20 cellular contexts compared by ENCODE assay signal in genomic region chr14:30125322-30125944, GRCh38.
"Had no signal": no experiment of that assay in that cellular context is flagged by ENCODE, and none has a peak within 500 bp of the region (broad histone marks: within the 10 kb centered on the region; RNA-seq: fewer than 3 reads in every experiment).

No MANE protein-coding gene starts in this region.

- H3K27me3 ChIP-seq: brain microvascular endothelial cell, esophagus squamous epithelium, left lung, neutrophil, tibial artery, uterus had no signal

- H3K4me1 Mint-ChIP-seq: activated CD4-positive, alpha-beta T cell treated with anti-CD3 and anti-CD28 coated beads, Interleukin-2, amount 10 ng/mL, durations not matched to agents 7 days and 5 days; naive thymus-derived CD8-positive, alpha-beta T cell had no signal

- H3K4me3 Mint-ChIP-seq: activated CD4-positive, alpha-beta T cell treated with anti-CD3 and anti-CD28 coated beads, Interleukin-2, amount 10 ng/mL, durations not matched to agents 7 days and 5 days; activated T-cell treated with anti-CD3 and anti-CD28 coated beads, Interleukin-2, amount 50 U/mL, for 72 hours; naive thymus-derived CD8-positive, alpha-beta T cell had no signal

- H3K27ac Mint-ChIP-seq: activated CD4-positive, alpha-beta T cell treated with anti-CD3 and anti-CD28 coated beads, Interleukin-2, amount 10 ng/mL, durations not matched to agents 7 days and 5 days; activated naive CD4-positive, alpha-beta T cell treated with anti-CD3 and anti-CD28 coated beads, Interleukin-2, amount 50 U/mL, for 72 hours; activated T-cell treated with anti-CD3 and anti-CD28 coated beads, Interleukin-2, amount 50 U/mL, for 72 hours; naive thymus-derived CD8-positive, alpha-beta T cell had no signal

- H3K27me3 Mint-ChIP-seq: activated CD4-positive, alpha-beta T cell treated with anti-CD3 and anti-CD28 coated beads, Interleukin-2, amount 10 ng/mL, durations not matched to agents 7 days and 5 days; naive thymus-derived CD8-positive, alpha-beta T cell had no signal

- H3K36me3 Mint-ChIP-seq: activated naive CD4-positive, alpha-beta T cell treated with anti-CD3 and anti-CD28 coated beads, Interleukin-2, amount 50 U/mL, for 72 hours; naive thymus-derived CD8-positive, alpha-beta T cell had no signal

- H3K9me3 ChIP-seq: esophagus squamous epithelium, left lung, neutrophil, tibial artery, uterus had no signal

- H3K4me1 ChIP-seq: esophagus squamous epithelium, left lung, tibial artery, uterus had no signal

- H3K4me3 ChIP-seq: esophagus squamous epithelium, left lung, tibial artery, uterus had no signal

- H3K36me3 ChIP-seq: brain microvascular endothelial cell, esophagus squamous epithelium, left lung, neutrophil, tibial artery, uterus had no signal

- H3K27ac ChIP-seq: brain microvascular endothelial cell, esophagus squamous epithelium, left lung, neutrophil, tibial artery, uterus had no signal

- DNase-seq: activated CD4-positive, alpha-beta T cell treated with anti-CD3 and anti-CD28 coated beads, Interleukin-2, amount 10 ng/mL, durations not matched to agents 7 days and 5 days; activated CD8-positive, alpha-beta memory T cell treated with anti-CD3 and anti-CD28 coated beads, Interleukin-2, amount 50 U/mL, for 48 hours; activated gamma-delta T cell; activated T-cell treated with anti-CD3 and anti-CD28 coated beads, Interleukin-2, amount 50 U/mL, for 72 hours; brain microvascular endothelial cell; cortex of kidney; effector CD8-positive, alpha-beta T cell; esophagus squamous epithelium; foreskin fibroblast; hypothalamus; kidney; left lung; naive thymus-derived CD8-positive, alpha-beta T cell; small intestine; stimulated activated CD4-positive, alpha-beta T cell treated with anti-CD3 and anti-CD28 coated beads, Interleukin-4, amount 100 ng/mL, for 24 hours; stimulated activated naive CD4-positive, alpha-beta T cell; tibial artery; uterus had no signal
